In the genomic region with DNA sequence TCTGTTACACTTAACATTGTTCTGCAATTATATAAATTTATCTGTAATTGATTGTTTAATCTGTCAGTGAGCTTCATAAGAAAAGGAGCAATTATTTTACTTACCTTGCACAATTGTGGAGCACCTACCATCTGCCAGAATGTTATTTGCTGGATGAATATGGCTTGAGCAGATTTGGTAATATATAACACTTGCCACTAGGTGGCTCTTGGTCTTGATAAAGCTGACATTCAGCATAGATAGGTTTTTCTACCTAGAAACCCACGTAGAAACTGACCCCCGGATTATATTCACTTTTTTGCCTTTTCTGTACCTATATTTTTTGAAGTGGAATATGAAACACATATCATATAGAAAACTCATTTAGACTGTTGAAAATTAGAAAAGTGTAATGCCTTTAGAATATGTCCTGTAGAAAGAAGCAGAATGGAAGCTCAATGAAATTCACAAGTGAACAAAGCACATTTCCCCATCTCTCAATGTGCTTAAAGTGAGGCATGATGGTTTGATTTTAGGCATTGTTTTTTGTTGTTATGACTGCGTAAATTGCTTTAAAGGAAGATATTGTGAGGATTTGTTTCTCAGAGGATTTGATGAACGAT, we compare ENCODE assay signal across 8 cellular contexts. TPM values are rescaled to one million over a fixed set of nuclear protein-coding genes. Genes with fewer than 3 reads are reported as not detected.
DNase-seq lines count a peak whose midpoint lies in the region; ATAC-seq, FAIRE-seq and TF ChIP-seq lines count a peak whose summit lies in the region.

No MANE protein-coding gene starts in this region.

- H3K4me1 ChIP-seq in cardiac muscle cell (ENCODE audit: low read depth), result peaks cover 19% of the 10 kb centered on the region

- H3K9me3 Mint-ChIP-seq in activated naive CD8-positive, alpha-beta T cell treated with anti-CD3 and anti-CD28 coated beads, Interleukin-2, amount 50 U/mL, for 24 hours, result no peaks in the 10 kb centered on the region

- TF ChIP-seq CTCF in cardiac muscle cell (IDR thresholded peaks at IDR 0.05; ENCODE audit: low read depth, low read length) (peak; percentile 67), retinal pigment epithelial cell (conservative IDR thresholded peaks at IDR 0.05; ENCODE audit: low read depth, low read length) (peak; percentile 68)

- H3K27ac ChIP-seq in cardiac muscle cell, result peak overlapping the region; percentile 65

- DNase-seq in Ammon's horn (ENCODE audit: low spot score) (peak; percentile 75), GM18507 (ENCODE audit: extremely low spot score, insufficient read length, low read depth) (no peak), NCI-H2196 (lab: John Stamatoyannopoulos, UW; ENCODE audit: unreplicated experiment) (peak; percentile 58), cardiac muscle cell (ENCODE audit: low read depth in 1 of 2, low spot score in 1 of 2) (peak; percentile 67 to 69), retinal pigment epithelial cell (ENCODE audit: low read depth) (peak; percentile 14), ecto neural progenitor cell (ENCODE audit: low spot score) (no peak)
- DNase-seq in activated naive CD8-positive, alpha-beta T cell treated with anti-CD3 and anti-CD28 coated beads, Interleukin-2, amount 50 U/mL, for 24 hours, result no peak

- peak; percentile 85 for FAIRE-seq in GM18507 (lab: Jason Lieb, UNC)

- no peaks in the 10 kb centered on the region for H3K27me3 ChIP-seq in cardiac muscle cell

- no peak overlapping the region for H3K27ac Mint-ChIP-seq in activated naive CD8-positive, alpha-beta T cell treated with anti-CD3 and anti-CD28 coated beads, Interleukin-2, amount 50 U/mL, for 24 hours

- H3K4me3 ChIP-seq in cardiac muscle cell (no peak overlapping the region), retinal pigment epithelial cell (ENCODE audit: low read length) (no peak overlapping the region)

- peak; percentile 79 for ATAC-seq in HG03103 (IDR thresholded peaks at IDR 0.05; ENCODE audit: low read depth, unreplicated experiment)
- peak; percentile 76 for ATAC-seq in activated naive CD8-positive, alpha-beta T cell treated with anti-CD3 and anti-CD28 coated beads, Interleukin-2, amount 50 U/mL, for 24 hours

- H3K4me3 Mint-ChIP-seq in activated naive CD8-positive, alpha-beta T cell treated with anti-CD3 and anti-CD28 coated beads, Interleukin-2, amount 50 U/mL, for 24 hours, result no peak overlapping the region

- peaks cover 6% of the 10 kb centered on the region for H3K36me3 Mint-ChIP-seq in activated naive CD8-positive, alpha-beta T cell treated with anti-CD3 and anti-CD28 coated beads, Interleukin-2, amount 50 U/mL, for 24 hours (ENCODE audit: low read depth)

- H3K27me3 Mint-ChIP-seq in activated naive CD8-positive, alpha-beta T cell treated with anti-CD3 and anti-CD28 coated beads, Interleukin-2, amount 50 U/mL, for 24 hours, result no peaks in the 10 kb centered on the region

- no peaks in the 10 kb centered on the region for H3K36me3 ChIP-seq in cardiac muscle cell

- peaks cover 52% of the 10 kb centered on the region for H3K4me1 Mint-ChIP-seq in activated naive CD8-positive, alpha-beta T cell treated with anti-CD3 and anti-CD28 coated beads, Interleukin-2, amount 50 U/mL, for 24 hours

- no peaks in the 10 kb centered on the region for H3K9me3 ChIP-seq in cardiac muscle cell (ENCODE audit: low read depth)

RNA-seq across cellular contexts. Expression of a gene that starts 9.5 kb away (rescaled TPM):
- total RNA-seq in cardiac muscle cell, result 33.0 and 50.3 TPM in 2 replicates
- 80.3 and 94.2 TPM in 2 replicates for polyA plus RNA-seq in cardiac muscle cell

Comparison
In these comparisons a context has a peak if more than half of its experiments do, and no peak if none do; other contexts are left out.
1. DNase-seq: peak in Ammon's horn (single experiment), NCI-H2196 (single experiment), cardiac muscle cell (2 of 2) and retinal pigment epithelial cell (single experiment); none in GM18507 (single experiment), activated naive CD8-positive, alpha-beta T cell treated with anti-CD3 and anti-CD28 coated beads, Interleukin-2, amount 50 U/mL, for 24 hours (single experiment) and ecto neural progenitor cell (single experiment).